ENCODE assay signal across 1 cellular context in the genomic region with DNA sequence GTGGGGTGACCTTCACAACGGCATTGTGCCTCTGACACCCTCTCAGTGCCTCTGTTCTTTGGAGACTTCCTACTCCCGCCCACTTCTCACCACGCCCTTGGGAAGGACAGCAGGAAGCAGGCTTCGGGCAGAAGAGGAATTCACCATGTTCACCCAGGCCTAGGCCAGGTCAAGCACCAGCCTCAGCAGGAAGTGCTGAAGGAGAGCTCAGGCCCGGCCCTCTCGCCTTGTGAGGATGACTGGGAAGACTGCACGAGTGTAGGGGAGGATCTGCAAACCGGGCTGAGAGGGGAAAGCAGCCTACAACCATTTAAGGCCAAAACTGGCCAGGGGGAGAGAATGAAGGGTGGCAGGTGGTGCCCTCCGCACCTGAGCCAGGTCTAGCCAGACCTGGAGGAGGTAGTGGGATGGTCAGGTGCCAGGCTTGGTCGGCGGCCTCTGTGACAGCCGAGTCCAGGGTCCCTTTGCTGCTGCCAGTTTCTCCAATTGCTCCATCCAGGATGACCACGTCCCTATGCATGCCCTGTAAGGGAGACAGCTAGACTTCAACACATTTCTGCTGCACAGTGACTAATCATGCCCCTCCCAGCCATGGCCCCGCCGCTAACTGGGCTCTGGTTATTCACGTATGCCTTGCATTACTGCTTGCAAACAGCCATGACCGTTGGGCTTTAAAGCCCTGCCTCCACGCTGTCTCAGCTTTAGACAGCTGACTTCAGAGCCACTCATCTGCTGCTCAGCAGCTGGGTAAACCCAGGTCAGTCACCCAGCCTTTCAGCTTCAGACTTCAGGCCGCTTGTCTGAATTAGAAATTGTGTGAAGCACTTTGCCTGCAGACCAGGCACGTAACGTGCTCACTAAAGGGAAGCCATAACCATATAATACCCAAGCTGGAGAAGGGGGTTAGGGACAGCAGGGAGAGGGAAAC.
TF ChIP-seq lines count a peak whose summit lies in the region.

No MANE protein-coding gene starts in this region.

TF ChIP-seq in K562, 482 proteins besides CTCF, POLR2A, EP300 and RAD21:
- TF ChIP-seq ELF1 (tag; IDR thresholded peaks at IDR 0.05) (0 out of 2 replicates have a peak, but pooled peaks have one; percentile 20), RUNX1 (IDR thresholded peaks at IDR 0.05; ENCODE audit: low read depth) (no peak), SIN3A (IDR thresholded peaks at IDR 0.05; ENCODE audit: borderline replicate concordance in 2 of 2, control insufficient read depth in 1 of 2, low read depth in 2 of 2, low read length in 2 of 2) (peak in 1 of 2 experiments; percentile 36; a peak in 1 of 4 replicates), BCLAF1 (IDR thresholded peaks at IDR 0.05; ENCODE audit: borderline replicate concordance in 1 of 2, control insufficient read depth in 1 of 2, low read depth in 2 of 2, low read length in 1 of 2) (0 out of 4 replicates have a peak, but pooled peaks of 1 of the 2 experiments have one; percentile 10), NRF1 (conservative IDR thresholded peaks at IDR 0.05 in 1 of 2, IDR thresholded peaks at IDR 0.05 in 1 of 2) (no peak), YY1 (IDR thresholded peaks at IDR 0.05; ENCODE audit: borderline replicate concordance in 1 of 3, control insufficient read depth in 1 of 3, extremely low read depth in 1 of 3, insufficient read depth in 3 of 3, insufficient read length in 1 of 3, insufficient replicate concordance in 2 of 3, low read depth in 1 of 3, low read length in 2 of 3) (peak in 1 of 3 experiments; percentile 12), MYNN (IDR thresholded peaks at IDR 0.05) (peak; percentile 8; the same call in 1 of the 2 replicates), MYNN (CRISPR knock-in tag; IDR thresholded peaks at IDR 0.05) (no peak), POLR2AphosphoS2 (IDR thresholded peaks at IDR 0.05; ENCODE audit: low read length) (peak; percentile 58; the same call in 1 of the 2 replicates), RBM22 (IDR thresholded peaks at IDR 0.05; ENCODE audit: low read depth, low read length, poor library complexity, severe bottlenecking) (peak; percentile 33), ETS1 (conservative IDR thresholded peaks at IDR 0.05; ENCODE audit: control insufficient read depth, low read depth, low read length) (peak; percentile 57; the same call in 1 of the 2 replicates), POLR2G (IDR thresholded peaks at IDR 0.05; ENCODE audit: low read depth, low read length) (peak; percentile 66), RNF219 (CRISPR knock-in tag; IDR thresholded peaks at IDR 0.05) (no peak), ZBTB33 (CRISPR knock-in tag; IDR thresholded peaks at IDR 0.05) (peak; percentile 95), POLR2B (IDR thresholded peaks at IDR 0.05; ENCODE audit: low read depth, partially characterized antibody) (peak; percentile 43), RBFOX2 (IDR thresholded peaks at IDR 0.05; ENCODE audit: low read depth, low read length) (peak; percentile 54), SUPT5H (IDR thresholded peaks at IDR 0.05) (peak; percentile 64), TEAD4 (IDR thresholded peaks at IDR 0.05; ENCODE audit: low read length) (no peak), TEAD4 (CRISPR knock-in tag; IDR thresholded peaks at IDR 0.05; ENCODE audit: borderline replicate concordance) (no peak), POLR2AphosphoS5 (IDR thresholded peaks at IDR 0.05; ENCODE audit: control insufficient read depth, insufficient read depth, low read depth, low read length) (peak; percentile 37; the same call in 1 of the 2 replicates), SMC3 (conservative IDR thresholded peaks at IDR 0.05; ENCODE audit: insufficient read depth, low read depth, low read length) (no peak)
- TF ChIP-seq, protein P1, sequence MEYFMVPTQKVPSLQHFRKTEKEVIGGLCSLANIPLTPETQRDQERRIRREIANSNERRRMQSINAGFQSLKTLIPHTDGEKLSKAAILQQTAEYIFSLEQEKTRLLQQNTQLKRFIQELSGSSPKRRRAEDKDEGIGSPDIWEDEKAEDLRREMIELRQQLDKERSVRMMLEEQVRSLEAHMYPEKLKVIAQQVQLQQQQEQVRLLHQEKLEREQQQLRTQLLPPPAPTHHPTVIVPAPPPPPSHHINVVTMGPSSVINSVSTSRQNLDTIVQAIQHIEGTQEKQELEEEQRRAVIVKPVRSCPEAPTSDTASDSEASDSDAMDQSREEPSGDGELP (CRISPR knock-in tag; IDR thresholded peaks at IDR 0.05; ENCODE audit: borderline replicate concordance) = peak; percentile 35; the same call in 1 of the 2 replicates
